In genomic region chrX:23662187-23662586, GRCh38 we compare ENCODE assay signal across 12 cellular contexts. TPM values are rescaled to one million over a fixed set of nuclear protein-coding genes. Genes with fewer than 3 reads are reported as not detected.
DNase-seq lines count a peak whose midpoint lies in the region; ATAC-seq and TF ChIP-seq lines count a peak whose summit lies in the region.
"Had no signal": no experiment of that assay in that cellular context is flagged by ENCODE, and none has a peak within 500 bp of the region (broad histone marks: within the 10 kb centered on the region; RNA-seq: fewer than 3 reads in every experiment).

No MANE protein-coding gene starts in this region.

- H3K79me2 ChIP-seq in hepatocyte = no peaks in the 10 kb centered on the region

- ATAC-seq in CD4-positive, CD25-positive, alpha-beta regulatory T cell (ENCODE audit: low read depth in 2 of 2) = peak in 1 of 2 donors; percentile 64
- ATAC-seq in GM18907 (IDR thresholded peaks at IDR 0.05; ENCODE audit: unreplicated experiment) (peak; percentile 59), HG02973 (IDR thresholded peaks at IDR 0.05; ENCODE audit: unreplicated experiment) (peak; percentile 42)

- peaks cover 0 to 2% (median 0%) of the 10 kb centered on the region in 7 donors for H3K9me3 Mint-ChIP-seq in CD4-positive, CD25-positive, alpha-beta regulatory T cell
- H3K9me3 Mint-ChIP-seq in activated T-helper 1 cell treated with anti-CD3 and anti-CD28 coated beads, Interleukin-12 subunit alpha, Interleukin-12 subunit beta, Interleukin-2, Interleukin-4 antibody, amounts not matched to agents 30 ng/mL and 10 ng/mL and 1 ng/mL, durations not matched to agents 14 hours and 24 hours and 36 hours = no peaks in the 10 kb centered on the region

- TF ChIP-seq CTCF in hepatocyte (IDR thresholded peaks at IDR 0.05; ENCODE audit: poor library complexity) = no peak

- H3K27ac ChIP-seq in CD4-positive, CD25-positive, alpha-beta regulatory T cell (ENCODE audit: insufficient read depth, low read length, poor library complexity, severe bottlenecking) = peak overlapping the region; percentile 43
- no peak overlapping the region for H3K27ac ChIP-seq in hepatocyte
- no peak overlapping the region for H3K27ac ChIP-seq in effector memory CD4-positive, alpha-beta T cell (ENCODE audit: insufficient read depth, low read length, poor library complexity, severe bottlenecking)
- H3K27ac ChIP-seq: C4-2B had no signal

- no peak overlapping the region for H3K4me2 ChIP-seq in hepatocyte

- DNase-seq in CD4-positive, CD25-positive, alpha-beta regulatory T cell = peak in 2 of 3 donors; percentile 34 to 69
- peak; percentile 5 for DNase-seq in activated T-helper 1 cell treated with anti-CD3 and anti-CD28 coated beads, Interleukin-12 subunit alpha, Interleukin-12 subunit beta, Interleukin-2, Interleukin-4 antibody, amounts not matched to agents 30 ng/mL and 10 ng/mL and 1 ng/mL, durations not matched to agents 14 hours and 24 hours and 36 hours (ENCODE audit: low spot score)
- DNase-seq in hepatocyte (ENCODE audit: low spot score) (no peak), HAP-1 (ENCODE audit: low spot score in 2 of 2) (no peak), SW 1271 (lab: John Stamatoyannopoulos, UW) (no peak)
- DNase-seq in effector memory CD4-positive, alpha-beta T cell = no peak
- DNase-seq: hippocampal formation, NCI-H2081 treated with DMSO at 0.1 percent for 48 hours, SHP77 had no signal

- no peaks in the 10 kb centered on the region for H3K36me3 ChIP-seq in CD4-positive, CD25-positive, alpha-beta regulatory T cell (ENCODE audit: control insufficient read depth, insufficient read depth, low read length)
- H3K36me3 ChIP-seq in hepatocyte (replicated peaks; ENCODE audit: insufficient read depth, low read depth) (no peaks in the 10 kb centered on the region), HAP-1 (replicated peaks) (no peaks in the 10 kb centered on the region)
- H3K36me3 ChIP-seq in effector memory CD4-positive, alpha-beta T cell (ENCODE audit: control insufficient read depth, insufficient read depth, low read length) = no peaks in the 10 kb centered on the region

- no peak overlapping the region for H2AFZ ChIP-seq in hepatocyte

- H4K20me1 ChIP-seq in hepatocyte (ENCODE audit: insufficient read depth, poor library complexity, severe bottlenecking) = no peaks in the 10 kb centered on the region

- H3K4me1 Mint-ChIP-seq in CD4-positive, CD25-positive, alpha-beta regulatory T cell = peaks cover 12 to 31% (median 20%) of the 10 kb centered on the region in 4 donors
- H3K4me1 Mint-ChIP-seq in activated T-helper 1 cell treated with anti-CD3 and anti-CD28 coated beads, Interleukin-12 subunit alpha, Interleukin-12 subunit beta, Interleukin-2, Interleukin-4 antibody, amounts not matched to agents 30 ng/mL and 10 ng/mL and 1 ng/mL, durations not matched to agents 14 hours and 24 hours and 36 hours (ENCODE audit: low read depth) = peaks cover 48% of the 10 kb centered on the region

- H3K9me2 ChIP-seq in hepatocyte (replicated peaks; ENCODE audit: insufficient read depth) = no peaks in the 10 kb centered on the region

- peak overlapping the region; percentile 2 to 71 (median 13) for H3K27ac Mint-ChIP-seq in CD4-positive, CD25-positive, alpha-beta regulatory T cell
- H3K27ac Mint-ChIP-seq in activated T-helper 1 cell treated with anti-CD3 and anti-CD28 coated beads, Interleukin-12 subunit alpha, Interleukin-12 subunit beta, Interleukin-2, Interleukin-4 antibody, amounts not matched to agents 30 ng/mL and 10 ng/mL and 1 ng/mL, durations not matched to agents 14 hours and 24 hours and 36 hours = peak overlapping the region; percentile 90

- peak overlapping the region in 3 of 4 donors; percentile 7 to 83 (median 50) for H3K4me3 Mint-ChIP-seq in CD4-positive, CD25-positive, alpha-beta regulatory T cell
- peak overlapping the region; percentile 11 for H3K4me3 Mint-ChIP-seq in activated T-helper 1 cell treated with anti-CD3 and anti-CD28 coated beads, Interleukin-12 subunit alpha, Interleukin-12 subunit beta, Interleukin-2, Interleukin-4 antibody, amounts not matched to agents 30 ng/mL and 10 ng/mL and 1 ng/mL, durations not matched to agents 14 hours and 24 hours and 36 hours

- no peaks in the 10 kb centered on the region for H3K27me3 ChIP-seq in CD4-positive, CD25-positive, alpha-beta regulatory T cell (ENCODE audit: control insufficient read depth, insufficient read depth, low read length)
- H3K27me3 ChIP-seq in hepatocyte (no peaks in the 10 kb centered on the region), HAP-1 (ENCODE audit: low read depth) (no peaks in the 10 kb centered on the region)
- no peaks in the 10 kb centered on the region for H3K27me3 ChIP-seq in effector memory CD4-positive, alpha-beta T cell (replicated peaks; ENCODE audit: control insufficient read depth, insufficient read depth, low read length, poor library complexity, severe bottlenecking)

- 88% methylated on average over 3 of the region's 3 CpGs for WGBS in hepatocyte (ENCODE audit: low lambda C conversion rate, missing lambda C conversion rate)

- H3K36me3 Mint-ChIP-seq in CD4-positive, CD25-positive, alpha-beta regulatory T cell = no peaks in the 10 kb centered on the region
- no peaks in the 10 kb centered on the region for H3K36me3 Mint-ChIP-seq in activated T-helper 1 cell treated with anti-CD3 and anti-CD28 coated beads, Interleukin-12 subunit alpha, Interleukin-12 subunit beta, Interleukin-2, Interleukin-4 antibody, amounts not matched to agents 30 ng/mL and 10 ng/mL and 1 ng/mL, durations not matched to agents 14 hours and 24 hours and 36 hours (ENCODE audit: low read depth)

- in situ Hi-C loops in HAP-1 (cut with MboI; ENCODE audit: low sequenced_read_pairs) = no loop called here

- peak overlapping the region; percentile 60 for H3K4me3 ChIP-seq in CD4-positive, CD25-positive, alpha-beta regulatory T cell (ENCODE audit: low read depth, low read length)
- H3K4me3 ChIP-seq in hepatocyte (no peak overlapping the region), HAP-1 (no peak overlapping the region)
- no peak overlapping the region for H3K4me3 ChIP-seq in effector memory CD4-positive, alpha-beta T cell (ENCODE audit: insufficient read depth, low read depth, low read length, poor library complexity, severe bottlenecking)

- peaks cover 16% of the 10 kb centered on the region for H3K4me1 ChIP-seq in CD4-positive, CD25-positive, alpha-beta regulatory T cell (ENCODE audit: control insufficient read depth, insufficient read depth, low read length, poor library complexity, severe bottlenecking)
- H3K4me1 ChIP-seq in hepatocyte (ENCODE audit: insufficient read depth) (peaks cover 13% of the 10 kb centered on the region), HAP-1 (peaks cover 17% of the 10 kb centered on the region)
- no peaks in the 10 kb centered on the region for H3K4me1 ChIP-seq in effector memory CD4-positive, alpha-beta T cell (ENCODE audit: control insufficient read depth, insufficient read depth, low read length, poor library complexity, severe bottlenecking)

- intact Hi-C loops in activated T-helper 1 cell treated with anti-CD3 and anti-CD28 coated beads, Interleukin-12 subunit alpha, Interleukin-12 subunit beta, Interleukin-2, Interleukin-4 antibody, amounts not matched to agents 30 ng/mL and 10 ng/mL and 1 ng/mL, durations not matched to agents 14 hours and 24 hours and 36 hours (cut with micrococcal nuclease) = loop anchor here (2.0 to 10.0 kb wide), 6 partner anchors 121 to 1677 kb away; partner anchors contain the start of genes APOO, CXorf58, EIF2S3 and SAT1

- H3K9me3 ChIP-seq in CD4-positive, CD25-positive, alpha-beta regulatory T cell (ENCODE audit: control insufficient read depth in 2 of 2, low read length in 2 of 2) = no peaks in the 10 kb centered on the region
- H3K9me3 ChIP-seq in hepatocyte (ENCODE audit: low read depth) (no peaks in the 10 kb centered on the region), HAP-1 (no peaks in the 10 kb centered on the region)
- H3K9me3 ChIP-seq in effector memory CD4-positive, alpha-beta T cell (ENCODE audit: control insufficient read depth, low read length) = no peaks in the 10 kb centered on the region

- H3K27me3 Mint-ChIP-seq in CD4-positive, CD25-positive, alpha-beta regulatory T cell = no peaks in the 10 kb centered on the region
- no peaks in the 10 kb centered on the region for H3K27me3 Mint-ChIP-seq in activated T-helper 1 cell treated with anti-CD3 and anti-CD28 coated beads, Interleukin-12 subunit alpha, Interleukin-12 subunit beta, Interleukin-2, Interleukin-4 antibody, amounts not matched to agents 30 ng/mL and 10 ng/mL and 1 ng/mL, durations not matched to agents 14 hours and 24 hours and 36 hours (ENCODE audit: insufficient read depth)

RNA-seq across cellular contexts. Expression of gene PRDX4, which starts 5.1 kb away (rescaled TPM):
- total RNA-seq in CD4-positive, CD25-positive, alpha-beta regulatory T cell = 7.9 TPM
- polyA plus RNA-seq in CD4-positive, CD25-positive, alpha-beta regulatory T cell = 10 to 100 TPM; 42.6 to 58.2 (median 49.2) TPM
- 75.5 and 83.2 TPM in 2 replicates for total RNA-seq in activated T-helper 1 cell treated with anti-CD3 and anti-CD28 coated beads, Interleukin-12 subunit alpha, Interleukin-12 subunit beta, Interleukin-2, Interleukin-4 antibody, amounts not matched to agents 30 ng/mL and 10 ng/mL and 1 ng/mL, durations not matched to agents 14 hours and 24 hours and 36 hours
- 601 and 649 TPM in 2 replicates for total RNA-seq in hepatocyte
- 841 and 910 TPM in 2 replicates for polyA plus RNA-seq in hepatocyte

Comparison
In these comparisons a context has a peak if more than half of its experiments do, and no peak if none do; other contexts are left out.
1. DNase-seq: peak in CD4-positive, CD25-positive, alpha-beta regulatory T cell (2 of 3) and activated T-helper 1 cell treated with anti-CD3 and anti-CD28 coated beads, Interleukin-12 subunit alpha, Interleukin-12 subunit beta, Interleukin-2, Interleukin-4 antibody, amounts not matched to agents 30 ng/mL and 10 ng/mL and 1 ng/mL, durations not matched to agents 14 hours and 24 hours and 36 hours (single experiment); none in hepatocyte (single experiment), HAP-1 (0 of 2), SW 1271 (0 of 2) and effector memory CD4-positive, alpha-beta T cell (0 of 3).